ENCODE assay signal across 8 cellular contexts in genomic region chr10:100535338-100535714, GRCh38. TPM values are rescaled to one million over a fixed set of nuclear protein-coding genes. Genes with fewer than 3 reads are reported as not detected.
DNase-seq lines count a peak whose midpoint lies in the region; ATAC-seq, FAIRE-seq and TF ChIP-seq lines count a peak whose summit lies in the region.

No MANE protein-coding gene starts in this region.

- peaks cover 8% of the 10 kb centered on the region for H3K36me3 ChIP-seq in cardiac muscle cell
- peaks cover 4 to 23% of the 10 kb centered on the region in 2 experiments for H3K36me3 ChIP-seq in HepG2 (replicated peaks in 1 of 2; ENCODE audit: control insufficient read depth in 1 of 2, insufficient read depth in 2 of 2, low read length in 2 of 2)

- H3K27me3 ChIP-seq in cardiac muscle cell (no peaks in the 10 kb centered on the region), HepG2 (ENCODE audit: control insufficient read depth in 1 of 2, insufficient read depth in 2 of 2, low read length in 2 of 2) (no peaks in the 10 kb centered on the region; a peak in 1 of 5 replicates)

- H3K36me3 Mint-ChIP-seq in T-helper 17 cell (ENCODE audit: low read depth) (peaks cover 2% of the 10 kb centered on the region), Calu3 (ENCODE audit: insufficient read depth, unreplicated experiment) (peaks cover 7% of the 10 kb centered on the region), CD14-positive monocyte (peaks cover 18 to 33% of the 10 kb centered on the region in 2 donors)

- POLR2A ChIA-PET in HepG2 (lab: Yijun Ruan, JAX), result interaction anchor here (0.7 to 1.8 kb wide), 19 partner anchors 9 to 578 kb away, joined by 3 to 22 read pairs (median 5); partner anchors contain the start of genes SCD and SEC31B

- H3K27ac ChIP-seq in cardiac muscle cell, result no peak overlapping the region
- H3K27ac ChIP-seq in HepG2 (ENCODE audit: extremely low read length, insufficient read depth, low read length), result no peak overlapping the region

- in situ Hi-C loops in HepG2 (cut with HindIII; ENCODE audit: extremely low pct_ligation_motif_present, low pct_unique_long_range_greater_than_20kb), result no loop called here

- H3K4me3 Mint-ChIP-seq in T-helper 17 cell, result no peak overlapping the region
- H3K4me3 Mint-ChIP-seq in Calu3 (ENCODE audit: low read depth, unreplicated experiment), result no peak overlapping the region
- no peak overlapping the region for H3K4me3 Mint-ChIP-seq in CD14-positive monocyte

- BruUV-seq in HepG2 (replicated peaks; lab: Mats Ljungman, UMichigan) (no TSS peak), Calu3 (replicated peaks; lab: Mats Ljungman, UMichigan) (no TSS peak)

- no peak for FAIRE-seq in HepG2 (lab: Jason Lieb, UNC)

- H4K20me1 ChIP-seq in HepG2 (ENCODE audit: insufficient read depth, low read length), result no peaks in the 10 kb centered on the region

- DNase-seq in cardiac muscle cell (ENCODE audit: low read depth in 1 of 2, low spot score in 1 of 2), result no peak
- DNase-seq in cardiac septum (ENCODE audit: low spot score), result no peak
- DNase-seq in T-helper 17 cell, result no peak
- DNase-seq in HepG2 (ENCODE audit: low spot score), result no peak
- DNase-seq in DMS79 (lab: John Stamatoyannopoulos, UW), result no peak
- DNase-seq in RPMI8226, result no peak
- DNase-seq in Calu3, result no peak
- no peak for DNase-seq in CD14-positive monocyte (ENCODE audit: low spot score)

- intact Hi-C loops in cardiac septum (cut with DNase I), result no loop called here
- intact Hi-C loops in HepG2 (cut with micrococcal nuclease; ENCODE audit: unreplicated experiment), result no loop called here
- intact Hi-C loops in Calu3 (cut with micrococcal nuclease; ENCODE audit: unreplicated experiment), result no loop called here
- intact Hi-C loops in CD14-positive monocyte (cut with micrococcal nuclease), result no loop called here

- no peaks in the 10 kb centered on the region for H3K9me3 ChIP-seq in cardiac muscle cell (ENCODE audit: low read depth)
- no peaks in the 10 kb centered on the region for H3K9me3 ChIP-seq in T-helper 17 cell (ENCODE audit: control insufficient read depth, low read length, poor library complexity, severe bottlenecking)
- H3K9me3 ChIP-seq in HepG2 (ENCODE audit: low read length), result no peaks in the 10 kb centered on the region

- H3K4me3 ChIP-seq in cardiac muscle cell (peak overlapping the region; percentile 99), HepG2 (replicated peaks in 1 of 3; ENCODE audit: insufficient read depth in 1 of 3, low read depth in 2 of 3, low read length in 3 of 3) (peak overlapping the region; percentile 72 to 85 (median 83); a peak in 5 of 6 replicates)

- H3K79me2 ChIP-seq in HepG2 (ENCODE audit: insufficient read depth, low read length), result peaks cover 31% of the 10 kb centered on the region

- TF ChIP-seq RAD21 in HepG2 (CRISPR knock-in tag; IDR thresholded peaks at IDR 0.05), result no peak

- H3K27ac Mint-ChIP-seq in T-helper 17 cell (no peak overlapping the region), Calu3 (ENCODE audit: unreplicated experiment) (no peak overlapping the region), CD14-positive monocyte (no peak overlapping the region)

- H3K4me1 ChIP-seq in cardiac muscle cell (ENCODE audit: low read depth) (no peaks in the 10 kb centered on the region), HepG2 (ENCODE audit: insufficient read depth, low read length) (peaks cover 39% of the 10 kb centered on the region)

- H3K4me2 ChIP-seq in HepG2 (ENCODE audit: low read depth, low read length), result peak overlapping the region; percentile 81

- peak; percentile 3 for ATAC-seq in T-helper 17 cell
- peak; percentile 56 for ATAC-seq in HepG2

- TF ChIP-seq POLR2A in HepG2 (IDR thresholded peaks at IDR 0.05; ENCODE audit: insufficient read depth in 1 of 2, low read depth in 2 of 2, low read length in 2 of 2), result no peak

- CTCF ChIA-PET in HepG2 (lab: Yijun Ruan, JAX; ENCODE audit: low intra/inter-chr PET ratio, low total read pairs) (no interaction called here), Calu3 (lab: Charles Lee) (interaction anchor here (0.7 to 1.5 kb wide), 8 partner anchors 9 to 361 kb away, joined by 4 to 9 read pairs (median 4); no protein-coding TSS in a partner anchor)

- H3K9ac ChIP-seq in HepG2 (ENCODE audit: insufficient read depth, low read depth, low read length), result peak overlapping the region; percentile 68

- TF ChIP-seq EP300 in HepG2 (IDR thresholded peaks at IDR 0.05; ENCODE audit: low read depth in 2 of 2, low read length in 2 of 2) (no peak), HepG2 (CRISPR knock-in tag; IDR thresholded peaks at IDR 0.05; ENCODE audit: borderline replicate concordance) (no peak)

- H3K9me3 Mint-ChIP-seq in Calu3 (ENCODE audit: low read depth, unreplicated experiment) (no peaks in the 10 kb centered on the region), CD14-positive monocyte (peaks cover 0 to 5% (median 0%) of the 10 kb centered on the region in 7 donors)

- H3K4me1 Mint-ChIP-seq in T-helper 17 cell (peaks cover 7% of the 10 kb centered on the region), Calu3 (ENCODE audit: low read depth, unreplicated experiment) (no peaks in the 10 kb centered on the region), CD14-positive monocyte (peaks cover under 1% of the 10 kb centered on the region)

- WGBS in HepG2 (ENCODE audit: low lambda C conversion rate), result 46% methylated on average over 4 of the region's 4 CpGs

- H3K27me3 Mint-ChIP-seq in T-helper 17 cell (no peaks in the 10 kb centered on the region), Calu3 (ENCODE audit: unreplicated experiment) (no peaks in the 10 kb centered on the region), CD14-positive monocyte (ENCODE audit: low read depth in 3 of 3) (no peaks in the 10 kb centered on the region)

- peak overlapping the region; percentile 97 for H2AFZ ChIP-seq in HepG2 (ENCODE audit: low read length)

- TF ChIP-seq CTCF in cardiac muscle cell (IDR thresholded peaks at IDR 0.05; ENCODE audit: low read depth, low read length) (no peak), HepG2 (CRISPR knock-in tag; IDR thresholded peaks at IDR 0.05) (no peak), Calu3 (IDR thresholded peaks at IDR 0.05; ENCODE audit: unreplicated experiment) (no peak), CD14-positive monocyte (IDR thresholded peaks at IDR 0.05) (no peak)

RNA-seq across cellular contexts. Expression of gene HIF1AN, which starts 0.4 kb away (rescaled TPM):
- total RNA-seq in cardiac muscle cell, result 16.6 and 20.3 TPM in 2 replicates
- 37.4 and 40.2 TPM in 2 replicates for polyA plus RNA-seq in cardiac muscle cell
- total RNA-seq in cardiac septum, result 53.7 TPM
- 10 to 100 TPM; 38.8 to 45.9 TPM for total RNA-seq in T-helper 17 cell
- 10.7 and 14.9 TPM in 2 replicates for total RNA-seq in HepG2 (2016; rRNA removed; fragmentation: Illumina TruSeq; extraction: Trizol)
- 1.8 and 3.2 TPM in 2 replicates for total RNA-seq in HepG2 (2016; cell fraction: cytosol; rRNA removed; fragmentation: Illumina TruSeq; extraction: Trizol; ENCODE audit: low read depth)
- 9.8 and 13.6 TPM in 2 replicates for total RNA-seq in HepG2 (2016; cell fraction: insoluble cytoplasmic fraction; rRNA removed; fragmentation: Illumina TruSeq; extraction: Trizol)
- 5.8 TPM in 2 replicates for total RNA-seq in HepG2 (2016; cell fraction: membrane; rRNA removed; fragmentation: Illumina TruSeq; extraction: Trizol)
- 13.2 and 14.7 TPM in 2 replicates for total RNA-seq in HepG2 (2016; cell fraction: nucleus; rRNA removed; fragmentation: Illumina TruSeq; extraction: Trizol)
- 8.0 and 8.6 TPM in 2 replicates for polyA plus RNA-seq in HepG2 (2011; rRNA removed)
- 4.9 and 6.1 TPM in 2 replicates for polyA plus RNA-seq in HepG2 (2011; cell fraction: cytosol; rRNA removed)
- 14.4 and 18.5 TPM in 2 replicates for polyA plus RNA-seq in HepG2 (2011; cell fraction: nucleus; rRNA removed)
- 23.1 and 33.4 TPM in 2 replicates for polyA plus RNA-seq in HepG2 (2012)
- 3.9 TPM in 2 replicates for polyA plus RNA-seq in HepG2 (2016; cell fraction: cytosol; fragmentation: Illumina TruSeq; extraction: Trizol; ENCODE audit: low read depth)
- 25.9 and 28.8 TPM in 2 replicates for polyA plus RNA-seq in HepG2 (2016; cell fraction: insoluble cytoplasmic fraction; fragmentation: Illumina TruSeq; extraction: Trizol; ENCODE audit: low read depth)
- polyA plus RNA-seq in HepG2 (2016; cell fraction: membrane; fragmentation: Illumina TruSeq; extraction: Trizol; ENCODE audit: low read depth), result 5.7 and 6.4 TPM in 2 replicates
- 26.1 and 28.9 TPM in 2 replicates for polyA plus RNA-seq in HepG2 (2016; cell fraction: nucleus; fragmentation: Illumina TruSeq; extraction: Trizol; ENCODE audit: insufficient read depth, low read depth)
- polyA minus RNA-seq in HepG2 (2011; rRNA and poly(A)+ RNA removed; ENCODE audit: low replicate concordance), result 22.3 TPM in 2 replicates
- polyA minus RNA-seq in HepG2 (2011; cell fraction: cytosol; rRNA and poly(A)+ RNA removed), result 6.8 and 7.3 TPM in 2 replicates
- polyA minus RNA-seq in HepG2 (2011; cell fraction: nucleus; rRNA and poly(A)+ RNA removed), result 19.8 and 25.9 TPM in 2 replicates
- 35.8 and 36.3 TPM in 2 replicates for total RNA-seq in Calu3 (2022)
- 10 to 100 TPM; 17.2 to 25.3 TPM for polyA plus RNA-seq in CD14-positive monocyte

RNA-seq across cellular contexts. Expression of gene NDUFB8, which starts 5.7 kb away (rescaled TPM):
- 296 and 504 TPM in 2 replicates for total RNA-seq in cardiac muscle cell
- 577 and 748 TPM in 2 replicates for polyA plus RNA-seq in cardiac muscle cell
- total RNA-seq in cardiac septum, result 351 TPM
- 100 to 1,000 TPM; 142 to 159 TPM for total RNA-seq in T-helper 17 cell
- 216 and 222 TPM in 2 replicates for total RNA-seq in HepG2 (2016; rRNA removed; fragmentation: Illumina TruSeq; extraction: Trizol)
- total RNA-seq in HepG2 (2016; cell fraction: cytosol; rRNA removed; fragmentation: Illumina TruSeq; extraction: Trizol; ENCODE audit: low read depth), result 214 and 229 TPM in 2 replicates
- total RNA-seq in HepG2 (2016; cell fraction: insoluble cytoplasmic fraction; rRNA removed; fragmentation: Illumina TruSeq; extraction: Trizol), result 217 and 240 TPM in 2 replicates
- 124 and 145 TPM in 2 replicates for total RNA-seq in HepG2 (2016; cell fraction: membrane; rRNA removed; fragmentation: Illumina TruSeq; extraction: Trizol)
- total RNA-seq in HepG2 (2016; cell fraction: nucleus; rRNA removed; fragmentation: Illumina TruSeq; extraction: Trizol), result 85.9 and 90.2 TPM in 2 replicates
- polyA plus RNA-seq in HepG2 (2011; rRNA removed), result 197 and 210 TPM in 2 replicates
- polyA plus RNA-seq in HepG2 (2011; cell fraction: cytosol; rRNA removed), result 254 and 343 TPM in 2 replicates
- polyA plus RNA-seq in HepG2 (2011; cell fraction: nucleus; rRNA removed), result 99.7 and 123 TPM in 2 replicates
- 111 and 145 TPM in 2 replicates for polyA plus RNA-seq in HepG2 (2012)
- polyA plus RNA-seq in HepG2 (2016; cell fraction: cytosol; fragmentation: Illumina TruSeq; extraction: Trizol; ENCODE audit: low read depth), result 227 and 238 TPM in 2 replicates
- polyA plus RNA-seq in HepG2 (2016; cell fraction: insoluble cytoplasmic fraction; fragmentation: Illumina TruSeq; extraction: Trizol; ENCODE audit: low read depth), result 243 and 299 TPM in 2 replicates
- 128 and 140 TPM in 2 replicates for polyA plus RNA-seq in HepG2 (2016; cell fraction: membrane; fragmentation: Illumina TruSeq; extraction: Trizol; ENCODE audit: low read depth)
- 156 and 175 TPM in 2 replicates for polyA plus RNA-seq in HepG2 (2016; cell fraction: nucleus; fragmentation: Illumina TruSeq; extraction: Trizol; ENCODE audit: insufficient read depth, low read depth)
- 152 and 277 TPM in 2 replicates for polyA minus RNA-seq in HepG2 (2011; rRNA and poly(A)+ RNA removed; ENCODE audit: low replicate concordance)
- polyA minus RNA-seq in HepG2 (2011; cell fraction: cytosol; rRNA and poly(A)+ RNA removed), result 35.1 and 42.8 TPM in 2 replicates
- 39.4 and 47.6 TPM in 2 replicates for polyA minus RNA-seq in HepG2 (2011; cell fraction: nucleus; rRNA and poly(A)+ RNA removed)
- 123 and 128 TPM in 2 replicates for total RNA-seq in Calu3 (2022)
- polyA plus RNA-seq in CD14-positive monocyte, result 100 to 1,000 TPM; 381 to 419 TPM

RNA-seq across cellular contexts. Expression of gene SEC31B, which starts 15.7 kb away (rescaled TPM):
- total RNA-seq in cardiac muscle cell, result 8.0 and 13.2 TPM in 2 replicates
- 15.0 and 23.1 TPM in 2 replicates for polyA plus RNA-seq in cardiac muscle cell
- 7.4 TPM for total RNA-seq in cardiac septum
- 10 to 100 TPM; 70.3 to 73.5 TPM for total RNA-seq in T-helper 17 cell
- total RNA-seq in HepG2 (2016; rRNA removed; fragmentation: Illumina TruSeq; extraction: Trizol), result 0.56 and 2.0 TPM in 2 replicates
- 0.10 and 0.35 TPM in 2 replicates for total RNA-seq in HepG2 (2016; cell fraction: cytosol; rRNA removed; fragmentation: Illumina TruSeq; extraction: Trizol; ENCODE audit: low read depth)
- 0.28 and 2.1 TPM in 2 replicates for total RNA-seq in HepG2 (2016; cell fraction: insoluble cytoplasmic fraction; rRNA removed; fragmentation: Illumina TruSeq; extraction: Trizol)
- 0.41 and 0.43 TPM in 2 replicates for total RNA-seq in HepG2 (2016; cell fraction: membrane; rRNA removed; fragmentation: Illumina TruSeq; extraction: Trizol)
- 3.6 and 4.9 TPM in 2 replicates for total RNA-seq in HepG2 (2016; cell fraction: nucleus; rRNA removed; fragmentation: Illumina TruSeq; extraction: Trizol)
- polyA plus RNA-seq in HepG2 (2011; rRNA removed), result 8.3 and 9.0 TPM in 2 replicates
- polyA plus RNA-seq in HepG2 (2011; cell fraction: cytosol; rRNA removed), result 1.0 and 1.1 TPM in 2 replicates
- 61.2 and 63.8 TPM in 2 replicates for polyA plus RNA-seq in HepG2 (2011; cell fraction: nucleus; rRNA removed)
- 4.3 and 7.1 TPM in 2 replicates for polyA plus RNA-seq in HepG2 (2012)
- 0.03 and 0.17 TPM in 2 replicates for polyA plus RNA-seq in HepG2 (2016; cell fraction: cytosol; fragmentation: Illumina TruSeq; extraction: Trizol; ENCODE audit: low read depth)
- polyA plus RNA-seq in HepG2 (2016; cell fraction: insoluble cytoplasmic fraction; fragmentation: Illumina TruSeq; extraction: Trizol; ENCODE audit: low read depth), result 0.17 and 0.28 TPM in 2 replicates
- 0.06 TPM in 1 of 2 replicates, not detected in the other for polyA plus RNA-seq in HepG2 (2016; cell fraction: membrane; fragmentation: Illumina TruSeq; extraction: Trizol; ENCODE audit: low read depth)
- polyA plus RNA-seq in HepG2 (2016; cell fraction: nucleus; fragmentation: Illumina TruSeq; extraction: Trizol; ENCODE audit: insufficient read depth, low read depth), result 12.1 and 14.5 TPM in 2 replicates
- polyA minus RNA-seq in HepG2 (2011; rRNA and poly(A)+ RNA removed; ENCODE audit: low replicate concordance), result 5.4 and 6.4 TPM in 2 replicates
- not detected in 2 replicates for polyA minus RNA-seq in HepG2 (2011; cell fraction: cytosol; rRNA and poly(A)+ RNA removed)
- 16.1 and 18.5 TPM in 2 replicates for polyA minus RNA-seq in HepG2 (2011; cell fraction: nucleus; rRNA and poly(A)+ RNA removed)
- total RNA-seq in Calu3 (2022), result 6.5 and 6.7 TPM in 2 replicates
- under 1 TPM; 0.05 to 0.09 TPM for polyA plus RNA-seq in CD14-positive monocyte
